19 cellular contexts compared by ENCODE assay signal in the genomic region with DNA sequence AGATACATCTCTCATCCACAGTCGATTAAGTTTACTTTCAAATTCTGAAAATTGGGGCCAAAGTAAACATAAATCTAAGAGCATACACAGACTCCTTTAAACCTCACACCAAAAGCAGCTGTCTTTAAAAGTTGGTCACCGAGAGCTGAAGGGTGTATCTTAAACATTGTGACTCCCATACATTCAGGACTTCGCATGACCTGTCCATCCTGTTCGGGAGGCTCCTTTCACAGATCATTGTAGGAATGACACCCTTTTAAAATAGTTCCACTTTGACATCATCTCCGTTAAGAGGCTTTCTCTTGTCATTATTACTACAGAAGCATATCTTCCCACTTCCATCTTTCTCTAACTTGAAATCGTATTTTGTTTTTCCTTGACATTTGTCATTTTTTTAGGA.
DNase-seq lines count a peak whose midpoint lies in the region; ATAC-seq and TF ChIP-seq lines count a peak whose summit lies in the region.
"Had no signal": no experiment of that assay in that cellular context is flagged by ENCODE, and none has a peak within 500 bp of the region (broad histone marks: within the 10 kb centered on the region; RNA-seq: fewer than 3 reads in every experiment).

No MANE protein-coding gene starts in this region.

- H3K9me3 ChIP-seq in smooth muscle cell (replicated peaks; ENCODE audit: low read depth) (no peaks in the 10 kb centered on the region), Peyer's patch (no peaks in the 10 kb centered on the region)
- H3K9me3 ChIP-seq: Caco-2, MG63 had no signal

- in situ Hi-C loops in brain microvascular endothelial cell (cut with HindIII; ENCODE audit: low pct_ligation_motif_present, low sequenced_read_pairs) = no loop called here

- H3K4me1 ChIP-seq in smooth muscle cell (ENCODE audit: low read depth) (peaks cover 6% of the 10 kb centered on the region), Peyer's patch (no peaks in the 10 kb centered on the region)
- H3K4me1 ChIP-seq: Caco-2 had no signal

- 36% methylated on average over 6 of the region's 6 CpGs for WGBS in smooth muscle cell (ENCODE audit: low lambda C conversion rate)

- no peaks in the 10 kb centered on the region for H3K79me2 ChIP-seq in smooth muscle cell (ENCODE audit: low read depth)

- peak; percentile 12 for DNase-seq in ELR (ENCODE audit: low read depth)
- DNase-seq in HT1080 (ENCODE audit: low read depth) = peak; percentile 3
- DNase-seq in islet precursor cell = peak; percentile 68
- no peak for DNase-seq in smooth muscle cell (lab: John Stamatoyannopoulos, UW; ENCODE audit: unreplicated experiment)
- DNase-seq in Peyer's patch = no peak
- no peak for DNase-seq in brain microvascular endothelial cell
- DNase-seq: CD8-positive, alpha-beta T cell; H7; KBM-7; MG63; NCI-H1105 treated with DMSO at 0.1 percent for 48 hours; NCI-H2029 treated with DMSO at 0.1 percent for 48 hours; NCI-H510A treated with DMSO at 0.1 percent for 48 hours; SHP77; T-helper 1 cell had no signal

- peak overlapping the region; percentile 28 for H3K9ac ChIP-seq in smooth muscle cell (ENCODE audit: low read depth)

- peak overlapping the region; percentile 82 for H2AFZ ChIP-seq in smooth muscle cell (ENCODE audit: low read depth)

- TF ChIP-seq POLR2A in Peyer's patch (IDR thresholded peaks at IDR 0.05) = no peak

- H4K20me1 ChIP-seq in smooth muscle cell (ENCODE audit: low read depth) = no peaks in the 10 kb centered on the region

- peak overlapping the region; percentile 39 for H3K27ac ChIP-seq in smooth muscle cell (ENCODE audit: low read depth)
- H3K27ac ChIP-seq in Peyer's patch = no peak overlapping the region
- H3K27ac ChIP-seq in brain microvascular endothelial cell = no peak overlapping the region
- H3K27ac ChIP-seq: C4-2B, RWPE1 had no signal

- H3K27me3 ChIP-seq in smooth muscle cell (ENCODE audit: low read depth) (no peaks in the 10 kb centered on the region), Peyer's patch (no peaks in the 10 kb centered on the region), brain microvascular endothelial cell (replicated peaks) (no peaks in the 10 kb centered on the region)
- H3K27me3 ChIP-seq: MG63 had no signal

- no peak for TF ChIP-seq CTCF in smooth muscle cell (IDR thresholded peaks at IDR 0.05; ENCODE audit: borderline replicate concordance, insufficient read depth, poor library complexity, severe bottlenecking)
- TF ChIP-seq CTCF in Peyer's patch (IDR thresholded peaks at IDR 0.05) = no peak
- no peak for TF ChIP-seq CTCF in brain microvascular endothelial cell (IDR thresholded peaks at IDR 0.05; ENCODE audit: low read depth, low read length, missing control alignments)

- peak overlapping the region; percentile 1 for H3K4me3 ChIP-seq in smooth muscle cell
- H3K4me3 ChIP-seq in Peyer's patch = no peak overlapping the region
- no peak overlapping the region for H3K4me3 ChIP-seq in brain microvascular endothelial cell (ENCODE audit: low read depth, low read length)
- H3K4me3 ChIP-seq: MG63 had no signal

- H3F3A ChIP-seq in smooth muscle cell (ENCODE audit: low read depth) = no peaks in the 10 kb centered on the region

- H3K36me3 ChIP-seq in smooth muscle cell (ENCODE audit: low read depth) (no peaks in the 10 kb centered on the region), Peyer's patch (no peaks in the 10 kb centered on the region), brain microvascular endothelial cell (replicated peaks) (no peaks in the 10 kb centered on the region)
- H3K36me3 ChIP-seq: MG63 had no signal

- peak overlapping the region; percentile 74 for H3K4me2 ChIP-seq in smooth muscle cell

- ATAC-seq in HG03108 (IDR thresholded peaks at IDR 0.05; ENCODE audit: unreplicated experiment) = no peak
- ATAC-seq: CD8-positive, alpha-beta T cell had no signal

Comparison
In these comparisons a context has a peak if more than half of its experiments do, and no peak if none do; other contexts are left out.
1. DNase-seq: peak in ELR (single experiment), HT1080 (single experiment) and islet precursor cell (single experiment); none in smooth muscle cell (single experiment), Peyer's patch (0 of 3) and brain microvascular endothelial cell (single experiment).